ENCODE assay signal across 1 cellular context in genomic region chrX:15335135-15336022, GRCh38.
TF ChIP-seq lines count a peak whose summit lies in the region.

A gene with protein sequence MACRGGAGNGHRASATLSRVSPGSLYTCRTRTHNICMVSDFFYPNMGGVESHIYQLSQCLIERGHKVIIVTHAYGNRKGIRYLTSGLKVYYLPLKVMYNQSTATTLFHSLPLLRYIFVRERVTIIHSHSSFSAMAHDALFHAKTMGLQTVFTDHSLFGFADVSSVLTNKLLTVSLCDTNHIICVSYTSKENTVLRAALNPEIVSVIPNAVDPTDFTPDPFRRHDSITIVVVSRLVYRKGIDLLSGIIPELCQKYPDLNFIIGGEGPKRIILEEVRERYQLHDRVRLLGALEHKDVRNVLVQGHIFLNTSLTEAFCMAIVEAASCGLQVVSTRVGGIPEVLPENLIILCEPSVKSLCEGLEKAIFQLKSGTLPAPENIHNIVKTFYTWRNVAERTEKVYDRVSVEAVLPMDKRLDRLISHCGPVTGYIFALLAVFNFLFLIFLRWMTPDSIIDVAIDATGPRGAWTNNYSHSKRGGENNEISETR (minus strand): TSS chrX:15335523. CDS start chrX:15331930, 3,593 bp downstream.

TF ChIP-seq in GM12878, 131 proteins besides CTCF, POLR2A, EP300 and RAD21 (continued from another document):
- TF ChIP-seq BCLAF1 (IDR thresholded peaks at IDR 0.05) (no peak), NKRF (conservative IDR thresholded peaks at IDR 0.05) (peak; percentile 65), BHLHE40 (IDR thresholded peaks at IDR 0.05; ENCODE audit: borderline replicate concordance in 1 of 2, low read depth in 2 of 2, low read length in 1 of 2) (peak; percentile 38 to 58; a peak in 3 of 4 replicates), CHD2 (IDR thresholded peaks at IDR 0.05; ENCODE audit: borderline replicate concordance, low read depth, low read length) (peak; percentile 50; the same call in 1 of the 2 replicates), SIX5 (IDR thresholded peaks at IDR 0.05; ENCODE audit: low read depth, low read length, severe bottlenecking) (no peak), RAD51 (IDR thresholded peaks at IDR 0.05) (no peak), ZBTB33 (IDR thresholded peaks at IDR 0.05) (no peak), HDGF (IDR thresholded peaks at IDR 0.05) (0 out of 2 replicates have a peak, but pooled peaks have one; percentile 50), ZNF207 (IDR thresholded peaks at IDR 0.05; ENCODE audit: borderline replicate concordance) (no peak), SMAD5 (IDR thresholded peaks at IDR 0.05; ENCODE audit: low read depth) (no peak), ZNF217 (IDR thresholded peaks at IDR 0.05) (no peak), RFX5 (IDR thresholded peaks at IDR 0.05; ENCODE audit: low read depth, low read length) (no peak)
